28 cellular contexts compared by ENCODE assay signal in genomic region chr1:220695426-220695825, GRCh38.
"Had no signal": no experiment of that assay in that cellular context is flagged by ENCODE, and none has a peak within 500 bp of the region (broad histone marks: within the 10 kb centered on the region; RNA-seq: fewer than 3 reads in every experiment).

No MANE protein-coding gene starts in this region.

- H3K27ac ChIP-seq: neural progenitor cell, neutrophil, ovary, parathyroid adenoma, psoas muscle, right lobe of liver, sigmoid colon, stomach, testis, tibial artery, transverse colon, upper lobe of left lung, vagina had no signal

- H3K9me3 Mint-ChIP-seq: naive thymus-derived CD4-positive, alpha-beta T cell; natural killer cell; nephron; neural progenitor cell; stimulated activated effector memory CD8-positive, alpha-beta T cell treated with anti-CD3 and anti-CD28 coated beads, Interleukin-12 subunit alpha, Interleukin-12 subunit beta, amount 100 ng/mL, for 72 hours; stimulated activated naive B cell treated with anti-CD40 and anti-IgM and Interleukin-4, amounts not matched to agents 10 μg/mL and 1 μg/mL and 100 μg/mL, for 72 hours; stimulated activated naive CD8-positive, alpha-beta T cell treated with anti-CD3 and anti-CD28 coated beads, Interleukin-15, Interleukin-2, amounts not matched to agents 100 ng/mL and 50 ng/mL, for 24 hours had no signal

- DNase-seq: naive thymus-derived CD4-positive, alpha-beta T cell; natural killer cell; ovary; posterior cingulate gyrus; psoas muscle; right cardiac atrium; right lobe of liver; sigmoid colon; small intestine; stimulated activated CD4-positive, alpha-beta T cell treated with anti-CD3 and anti-CD28 coated beads, Interleukin-15, amount 100 ng/mL, for 24 hours; stimulated activated CD4-positive, alpha-beta T cell treated with anti-CD3 and anti-CD28 coated beads, Interleukin-2, amount 100 ng/mL, for 24 hours; stimulated activated CD4-positive, alpha-beta T cell treated with anti-CD3 and anti-CD28 coated beads, Interleukin-2, amount 100 ng/mL, for 48 hours; stimulated activated CD4-positive, alpha-beta T cell treated with anti-CD3 and anti-CD28 coated beads, Interleukin-4, amount 100 ng/mL, for 24 hours; stimulated activated naive B cell treated with anti-CD40 and anti-IgM and Interleukin-4, amounts not matched to agents 10 μg/mL and 1 μg/mL and 100 μg/mL, for 72 hours; stimulated activated naive CD4-positive, alpha-beta T cell treated with Interleukin-2 at 50 U/mL for 16 hours; stomach; testis; tibial artery; transverse colon; upper lobe of left lung had no signal

- H3K27ac Mint-ChIP-seq: naive thymus-derived CD4-positive, alpha-beta T cell; natural killer cell; nephron; neural progenitor cell; progenitor cell of endocrine pancreas; stimulated activated effector memory CD8-positive, alpha-beta T cell treated with anti-CD3 and anti-CD28 coated beads, Interleukin-12 subunit alpha, Interleukin-12 subunit beta, amount 100 ng/mL, for 72 hours; stimulated activated naive B cell treated with anti-CD40 and anti-IgM and Interleukin-4, amounts not matched to agents 10 μg/mL and 1 μg/mL and 100 μg/mL, for 72 hours; stimulated activated naive CD8-positive, alpha-beta T cell treated with anti-CD3 and anti-CD28 coated beads, Interleukin-15, Interleukin-2, amounts not matched to agents 100 ng/mL and 50 ng/mL, for 24 hours had no signal

- H3K4me1 Mint-ChIP-seq: natural killer cell; nephron; stimulated activated effector memory CD8-positive, alpha-beta T cell treated with anti-CD3 and anti-CD28 coated beads, Interleukin-12 subunit alpha, Interleukin-12 subunit beta, amount 100 ng/mL, for 72 hours; stimulated activated naive B cell treated with anti-CD40 and anti-IgM and Interleukin-4, amounts not matched to agents 10 μg/mL and 1 μg/mL and 100 μg/mL, for 72 hours had no signal

- H3K36me3 Mint-ChIP-seq: natural killer cell; neural progenitor cell; stimulated activated effector memory CD8-positive, alpha-beta T cell treated with anti-CD3 and anti-CD28 coated beads, Interleukin-12 subunit alpha, Interleukin-12 subunit beta, amount 100 ng/mL, for 72 hours had no signal

- H3K4me3 Mint-ChIP-seq: naive thymus-derived CD4-positive, alpha-beta T cell; natural killer cell; nephron; neural progenitor cell; stimulated activated effector memory CD8-positive, alpha-beta T cell treated with anti-CD3 and anti-CD28 coated beads, Interleukin-12 subunit alpha, Interleukin-12 subunit beta, amount 100 ng/mL, for 72 hours; stimulated activated naive B cell treated with anti-CD40 and anti-IgM and Interleukin-4, amounts not matched to agents 10 μg/mL and 1 μg/mL and 100 μg/mL, for 72 hours; stimulated activated naive CD8-positive, alpha-beta T cell treated with anti-CD3 and anti-CD28 coated beads, Interleukin-15, Interleukin-2, amounts not matched to agents 100 ng/mL and 50 ng/mL, for 24 hours had no signal
